ENCODE assay signal across 8 cellular contexts in genomic region chr3:184261270-184262165, GRCh38.
DNase-seq lines count a peak whose midpoint lies in the region; ATAC-seq and TF ChIP-seq lines count a peak whose summit lies in the region.

Gene CAMK2N2 (minus strand): TSS chr3:184261553. CDS start chr3:184261285, 268 bp downstream.

- DNase-seq in COLO668 (lab: John Stamatoyannopoulos, UW; ENCODE audit: unreplicated experiment) (peak; percentile 85), NCI-H2227 (lab: John Stamatoyannopoulos, UW; ENCODE audit: unreplicated experiment) (peak; percentile 97), choroid plexus epithelial cell (ENCODE audit: low read depth) (peak; percentile 68), kidney glomerular epithelial cell (lab: John Stamatoyannopoulos, UW) (peak; percentile 36)
- peak; percentile 30 for DNase-seq in stimulated activated CD4-positive, alpha-beta T cell treated with anti-CD3 and anti-CD28 coated beads, Interleukin-1b, Interleukin-23, amount 100 ng/mL, for 48 hours

- H3K4me3 ChIP-seq in choroid plexus epithelial cell (ENCODE audit: low read depth, low read length), result peak within 1 kb of the TSS; percentile 59

- TF ChIP-seq CTCF in choroid plexus epithelial cell (conservative IDR thresholded peaks at IDR 0.05; ENCODE audit: low read depth, low read length), result no peak

- ATAC-seq in HG02759 (IDR thresholded peaks at IDR 0.05; ENCODE audit: unreplicated experiment) (peak; percentile 64), GM19023 (IDR thresholded peaks at IDR 0.05; ENCODE audit: unreplicated experiment) (no peak)
- ATAC-seq in activated CD4-positive, CD25-positive, alpha-beta regulatory T cell treated with anti-CD3 and anti-CD28 coated beads, Interleukin-2, amount 50 U/mL, for 24 hours, result peak; percentile 62 to 63

Comparison
In these comparisons a context has a peak if more than half of its experiments do, and no peak if none do; other contexts are left out.
1. DNase-seq: peak in every context shown above with its lines; median percentile 97 in NCI-H2227; 85 in COLO668; 68 in choroid plexus epithelial cell; 36 in kidney glomerular epithelial cell; 30 in stimulated activated CD4-positive, alpha-beta T cell treated with anti-CD3 and anti-CD28 coated beads, Interleukin-1b, Interleukin-23, amount 100 ng/mL, for 48 hours.